ENCODE assay signal across 34 cellular contexts in the genomic region with DNA sequence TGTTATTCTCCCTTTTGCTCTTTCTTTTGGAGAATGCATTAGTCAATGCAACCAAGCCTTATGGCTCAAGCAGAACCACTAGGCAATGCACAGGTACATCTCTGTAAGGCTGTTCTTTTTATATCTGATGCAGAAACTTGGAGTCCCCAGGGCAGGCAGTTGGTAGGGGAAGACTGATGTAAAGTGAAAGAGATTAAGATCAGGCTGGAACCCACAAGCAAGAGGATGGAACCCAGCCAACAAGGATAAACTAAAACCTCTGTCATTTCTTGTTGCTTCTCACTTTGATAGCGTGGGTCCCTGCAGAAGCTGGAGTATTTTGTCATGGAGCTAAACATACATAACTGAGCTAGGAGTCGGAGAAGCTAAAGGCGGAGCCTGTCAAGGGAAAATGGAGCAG.
"Had no signal": no experiment of that assay in that cellular context is flagged by ENCODE, and none has a peak within 500 bp of the region (broad histone marks: within the 10 kb centered on the region; RNA-seq: fewer than 3 reads in every experiment).

No MANE protein-coding gene starts in this region.

- H3K9me3 ChIP-seq: adrenal gland, body of pancreas, breast epithelium had no signal

- ATAC-seq: activated naive CD4-positive, alpha-beta T cell treated with anti-CD3 and anti-CD28 coated beads, Interleukin-2, amount 50 U/mL, for 72 hours; activated naive CD8-positive, alpha-beta T cell treated with anti-CD3 and anti-CD28 coated beads, Interleukin-2, amount 50 U/mL, for 24 hours; activated T-cell treated with anti-CD3 and anti-CD28 coated beads, Interleukin-2, amount 50 U/mL, for 4 hours; activated T-cell treated with anti-CD3 and anti-CD28 coated beads, Interleukin-2, amount 50 U/mL, for 72 hours; activated T-helper 17 cell treated with anti-CD3 and anti-CD28 coated beads, Interleukin-2, amount 50 U/mL, for 72 hours; body of pancreas had no signal

- H3K36me3 ChIP-seq: adrenal gland, ascending aorta, brain microvascular endothelial cell, breast epithelium, cardiac muscle cell had no signal

- FAIRE-seq: astrocyte, bronchial epithelial cell had no signal

- H3K27me3 ChIP-seq: adrenal gland, ascending aorta, body of pancreas, brain microvascular endothelial cell, breast epithelium, cardiac muscle cell had no signal

- H3K4me3 ChIP-seq: adrenal gland, ascending aorta, body of pancreas, breast epithelium, cardiac muscle cell had no signal

- H3K4me1 ChIP-seq: adrenal gland, ascending aorta, body of pancreas, breast epithelium had no signal

- H3K27ac ChIP-seq: adrenal gland, ascending aorta, body of pancreas, brain microvascular endothelial cell, breast epithelium, cardiac muscle cell had no signal

- DNase-seq: activated effector memory CD4-positive, alpha-beta T cell treated with anti-CD3 and anti-CD28 coated beads, Interleukin-2, amount 50 U/mL, for 16 hours; activated effector memory CD4-positive, alpha-beta T cell treated with Interleukin-2 at 50 U/mL for 16 hours; activated gamma-delta T cell; activated gamma-delta T cell treated with Interleukin-2 at 50 U/mL for 16 hours; activated naive CD4-positive, alpha-beta T cell; activated naive CD4-positive, alpha-beta T cell treated with anti-CD3 and anti-CD28 coated beads for 36 hours; activated naive CD4-positive, alpha-beta T cell treated with anti-CD3 and anti-CD28 coated beads, Interleukin-2, amount 10 ng/mL, durations not matched to agents 7 days and 5 days; activated naive CD4-positive, alpha-beta T cell treated with anti-CD3 and anti-CD28 coated beads, Interleukin-2, amount 50 U/mL, for 16 hours; activated naive CD4-positive, alpha-beta T cell treated with Interleukin-2 at 50 U/mL for 16 hours; activated naive CD8-positive, alpha-beta T cell treated with anti-CD3 and anti-CD28 coated beads for 36 hours; activated naive CD8-positive, alpha-beta T cell treated with anti-CD3 and anti-CD28 coated beads, Interleukin-2, amount 10 ng/mL, durations not matched to agents 7 days and 5 days; activated naive CD8-positive, alpha-beta T cell treated with anti-CD3 and anti-CD28 coated beads, Interleukin-2, amount 50 U/mL, for 24 hours; activated T-cell treated with anti-CD3 and anti-CD28 coated beads, Interleukin-2, amount 50 U/mL, for 1 hour; activated T-cell treated with anti-CD3 and anti-CD28 coated beads, Interleukin-2, amount 50 U/mL, for 24 hours; activated T-cell treated with anti-CD3 and anti-CD28 coated beads, Interleukin-2, amount 50 U/mL, for 4 hours; activated T-cell treated with anti-CD3 and anti-CD28 coated beads, Interleukin-2, amount 50 U/mL, for 48 hours; activated T-cell treated with anti-CD3 and anti-CD28 coated beads, Interleukin-2, amount 50 U/mL, for 72 hours; adrenal gland; amniotic stem cell; amygdala; anterior cingulate cortex; aorta; body of pancreas; brain microvascular endothelial cell; caudate nucleus; central memory CD4-positive, alpha-beta T cell; cerebellar nuclear complex had no signal
